In the genomic region with DNA sequence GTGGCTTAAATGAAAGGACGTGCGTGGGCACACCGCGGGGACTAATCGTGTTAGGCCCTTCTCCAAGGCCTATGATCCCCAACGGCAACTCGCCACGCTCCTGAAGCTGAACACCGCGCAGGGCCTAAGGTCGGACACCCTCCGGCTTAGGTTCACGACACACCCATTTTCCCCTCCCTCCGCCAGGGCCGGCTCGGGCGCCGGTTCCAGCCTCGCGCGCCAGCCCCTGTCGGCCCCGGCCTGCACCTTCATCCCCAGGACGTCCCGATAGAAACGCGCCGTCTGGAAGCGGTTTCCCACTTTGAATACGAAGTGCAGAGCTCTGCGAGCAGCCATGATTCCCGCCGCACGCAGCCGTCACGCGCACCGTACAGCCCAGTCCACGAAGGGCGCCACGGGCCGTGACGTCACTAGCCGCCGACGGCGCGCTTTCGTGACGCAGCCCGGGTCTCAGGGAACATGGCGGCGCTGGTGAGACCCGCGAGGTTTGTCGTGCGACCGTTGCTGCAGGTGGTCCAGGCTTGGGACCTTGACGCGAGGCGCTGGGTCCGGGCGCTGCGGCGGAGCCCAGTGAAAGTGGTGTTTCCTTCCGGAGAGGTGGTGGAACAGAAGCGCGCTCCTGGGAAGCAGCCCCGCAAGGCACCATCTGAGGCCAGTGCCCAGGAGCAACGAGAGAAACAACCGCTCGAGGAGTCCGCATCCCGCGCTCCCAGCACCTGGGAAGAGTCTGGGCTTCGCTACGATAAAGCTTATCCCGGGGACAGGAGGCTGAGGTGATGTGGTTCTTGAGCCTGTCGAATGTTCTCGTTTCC, we compare ENCODE assay signal across 1 cellular context.
TF ChIP-seq lines count a peak whose summit lies in the region.

A gene with protein sequence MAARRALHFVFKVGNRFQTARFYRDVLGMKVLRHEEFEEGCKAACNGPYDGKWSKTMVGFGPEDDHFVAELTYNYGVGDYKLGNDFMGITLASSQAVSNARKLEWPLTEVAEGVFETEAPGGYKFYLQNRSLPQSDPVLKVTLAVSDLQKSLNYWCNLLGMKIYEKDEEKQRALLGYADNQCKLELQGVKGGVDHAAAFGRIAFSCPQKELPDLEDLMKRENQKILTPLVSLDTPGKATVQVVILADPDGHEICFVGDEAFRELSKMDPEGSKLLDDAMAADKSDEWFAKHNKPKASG (minus strand): TSS at position 361 of the 812 bp plus-strand sequence. CDS start 25 bp downstream, at position 336.
A gene with protein sequence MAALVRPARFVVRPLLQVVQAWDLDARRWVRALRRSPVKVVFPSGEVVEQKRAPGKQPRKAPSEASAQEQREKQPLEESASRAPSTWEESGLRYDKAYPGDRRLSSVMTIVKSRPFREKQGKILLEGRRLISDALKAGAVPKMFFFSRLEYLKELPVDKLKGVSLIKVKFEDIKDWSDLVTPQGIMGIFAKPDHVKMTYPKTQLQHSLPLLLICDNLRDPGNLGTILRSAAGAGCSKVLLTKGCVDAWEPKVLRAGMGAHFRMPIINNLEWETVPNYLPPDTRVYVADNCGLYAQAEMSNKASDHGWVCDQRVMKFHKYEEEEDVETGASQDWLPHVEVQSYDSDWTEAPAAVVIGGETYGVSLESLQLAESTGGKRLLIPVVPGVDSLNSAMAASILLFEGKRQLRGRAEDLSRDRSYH (plus strand): TSS at position 434 of the 812 bp plus-strand sequence. CDS start 26 bp downstream, at position 460.

TF ChIP-seq in WTC11, 78 proteins besides CTCF, POLR2A, EP300 and RAD21 (continued from another document and continues in another):
- no peak for TF ChIP-seq ESRRA (CRISPR knock-in tag; IDR thresholded peaks at IDR 0.05; ENCODE audit: borderline replicate concordance)
- TF ChIP-seq, protein P1, sequence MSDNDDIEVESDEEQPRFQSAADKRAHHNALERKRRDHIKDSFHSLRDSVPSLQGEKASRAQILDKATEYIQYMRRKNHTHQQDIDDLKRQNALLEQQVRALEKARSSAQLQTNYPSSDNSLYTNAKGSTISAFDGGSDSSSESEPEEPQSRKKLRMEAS (CRISPR knock-in tag; IDR thresholded peaks at IDR 0.05) = peak; percentile 97
- TF ChIP-seq, protein P2, sequence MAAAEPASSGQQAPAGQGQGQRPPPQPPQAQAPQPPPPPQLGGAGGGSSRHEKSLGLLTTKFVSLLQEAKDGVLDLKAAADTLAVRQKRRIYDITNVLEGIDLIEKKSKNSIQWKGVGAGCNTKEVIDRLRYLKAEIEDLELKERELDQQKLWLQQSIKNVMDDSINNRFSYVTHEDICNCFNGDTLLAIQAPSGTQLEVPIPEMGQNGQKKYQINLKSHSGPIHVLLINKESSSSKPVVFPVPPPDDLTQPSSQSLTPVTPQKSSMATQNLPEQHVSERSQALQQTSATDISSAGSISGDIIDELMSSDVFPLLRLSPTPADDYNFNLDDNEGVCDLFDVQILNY (CRISPR knock-in tag; IDR thresholded peaks at IDR 0.05) = peak; percentile 97
- TF ChIP-seq, protein P3, sequence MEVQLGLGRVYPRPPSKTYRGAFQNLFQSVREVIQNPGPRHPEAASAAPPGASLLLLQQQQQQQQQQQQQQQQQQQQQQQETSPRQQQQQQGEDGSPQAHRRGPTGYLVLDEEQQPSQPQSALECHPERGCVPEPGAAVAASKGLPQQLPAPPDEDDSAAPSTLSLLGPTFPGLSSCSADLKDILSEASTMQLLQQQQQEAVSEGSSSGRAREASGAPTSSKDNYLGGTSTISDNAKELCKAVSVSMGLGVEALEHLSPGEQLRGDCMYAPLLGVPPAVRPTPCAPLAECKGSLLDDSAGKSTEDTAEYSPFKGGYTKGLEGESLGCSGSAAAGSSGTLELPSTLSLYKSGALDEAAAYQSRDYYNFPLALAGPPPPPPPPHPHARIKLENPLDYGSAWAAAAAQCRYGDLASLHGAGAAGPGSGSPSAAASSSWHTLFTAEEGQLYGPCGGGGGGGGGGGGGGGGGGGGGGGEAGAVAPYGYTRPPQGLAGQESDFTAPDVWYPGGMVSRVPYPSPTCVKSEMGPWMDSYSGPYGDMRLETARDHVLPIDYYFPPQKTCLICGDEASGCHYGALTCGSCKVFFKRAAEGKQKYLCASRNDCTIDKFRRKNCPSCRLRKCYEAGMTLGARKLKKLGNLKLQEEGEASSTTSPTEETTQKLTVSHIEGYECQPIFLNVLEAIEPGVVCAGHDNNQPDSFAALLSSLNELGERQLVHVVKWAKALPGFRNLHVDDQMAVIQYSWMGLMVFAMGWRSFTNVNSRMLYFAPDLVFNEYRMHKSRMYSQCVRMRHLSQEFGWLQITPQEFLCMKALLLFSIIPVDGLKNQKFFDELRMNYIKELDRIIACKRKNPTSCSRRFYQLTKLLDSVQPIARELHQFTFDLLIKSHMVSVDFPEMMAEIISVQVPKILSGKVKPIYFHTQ (CRISPR knock-in tag; IDR thresholded peaks at IDR 0.05) = no peak
- TF ChIP-seq, protein P4, sequence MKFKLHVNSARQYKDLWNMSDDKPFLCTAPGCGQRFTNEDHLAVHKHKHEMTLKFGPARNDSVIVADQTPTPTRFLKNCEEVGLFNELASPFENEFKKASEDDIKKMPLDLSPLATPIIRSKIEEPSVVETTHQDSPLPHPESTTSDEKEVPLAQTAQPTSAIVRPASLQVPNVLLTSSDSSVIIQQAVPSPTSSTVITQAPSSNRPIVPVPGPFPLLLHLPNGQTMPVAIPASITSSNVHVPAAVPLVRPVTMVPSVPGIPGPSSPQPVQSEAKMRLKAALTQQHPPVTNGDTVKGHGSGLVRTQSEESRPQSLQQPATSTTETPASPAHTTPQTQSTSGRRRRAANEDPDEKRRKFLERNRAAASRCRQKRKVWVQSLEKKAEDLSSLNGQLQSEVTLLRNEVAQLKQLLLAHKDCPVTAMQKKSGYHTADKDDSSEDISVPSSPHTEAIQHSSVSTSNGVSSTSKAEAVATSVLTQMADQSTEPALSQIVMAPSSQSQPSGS (CRISPR knock-in tag; IDR thresholded peaks at IDR 0.05; ENCODE audit: borderline replicate concordance, low read depth) = no peak
- no peak for TF ChIP-seq TEAD4 (CRISPR knock-in tag; IDR thresholded peaks at IDR 0.05)
- TF ChIP-seq, protein P5, sequence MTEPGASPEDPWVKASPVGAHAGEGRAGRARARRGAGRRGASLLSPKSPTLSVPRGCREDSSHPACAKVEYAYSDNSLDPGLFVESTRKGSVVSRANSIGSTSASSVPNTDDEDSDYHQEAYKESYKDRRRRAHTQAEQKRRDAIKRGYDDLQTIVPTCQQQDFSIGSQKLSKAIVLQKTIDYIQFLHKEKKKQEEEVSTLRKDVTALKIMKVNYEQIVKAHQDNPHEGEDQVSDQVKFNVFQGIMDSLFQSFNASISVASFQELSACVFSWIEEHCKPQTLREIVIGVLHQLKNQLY (CRISPR knock-in tag; IDR thresholded peaks at IDR 0.05) = 0 out of 2 replicates have a peak, but pooled peaks have one; percentile 72
- no peak for TF ChIP-seq ZNF263 (CRISPR knock-in tag; IDR thresholded peaks at IDR 0.05; ENCODE audit: low read depth)
- TF ChIP-seq PRRX2 (CRISPR knock-in tag; IDR thresholded peaks at IDR 0.05) = no peak
- no peak for TF ChIP-seq HMGA2 (CRISPR knock-in tag; IDR thresholded peaks at IDR 0.05)
- no peak for TF ChIP-seq NR1H2 (CRISPR knock-in tag; IDR thresholded peaks at IDR 0.05)
- TF ChIP-seq FOXK1 (CRISPR knock-in tag; IDR thresholded peaks at IDR 0.05) = peak; percentile 99
- TF ChIP-seq, protein P6, sequence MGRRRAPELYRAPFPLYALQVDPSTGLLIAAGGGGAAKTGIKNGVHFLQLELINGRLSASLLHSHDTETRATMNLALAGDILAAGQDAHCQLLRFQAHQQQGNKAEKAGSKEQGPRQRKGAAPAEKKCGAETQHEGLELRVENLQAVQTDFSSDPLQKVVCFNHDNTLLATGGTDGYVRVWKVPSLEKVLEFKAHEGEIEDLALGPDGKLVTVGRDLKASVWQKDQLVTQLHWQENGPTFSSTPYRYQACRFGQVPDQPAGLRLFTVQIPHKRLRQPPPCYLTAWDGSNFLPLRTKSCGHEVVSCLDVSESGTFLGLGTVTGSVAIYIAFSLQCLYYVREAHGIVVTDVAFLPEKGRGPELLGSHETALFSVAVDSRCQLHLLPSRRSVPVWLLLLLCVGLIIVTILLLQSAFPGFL (CRISPR knock-in tag; IDR thresholded peaks at IDR 0.05; ENCODE audit: borderline replicate concordance) = no peak
- no peak for TF ChIP-seq ZNF423 (CRISPR knock-in tag; IDR thresholded peaks at IDR 0.05)
- no peak for TF ChIP-seq SOX15 (CRISPR knock-in tag; IDR thresholded peaks at IDR 0.05)
- TF ChIP-seq, protein P7, sequence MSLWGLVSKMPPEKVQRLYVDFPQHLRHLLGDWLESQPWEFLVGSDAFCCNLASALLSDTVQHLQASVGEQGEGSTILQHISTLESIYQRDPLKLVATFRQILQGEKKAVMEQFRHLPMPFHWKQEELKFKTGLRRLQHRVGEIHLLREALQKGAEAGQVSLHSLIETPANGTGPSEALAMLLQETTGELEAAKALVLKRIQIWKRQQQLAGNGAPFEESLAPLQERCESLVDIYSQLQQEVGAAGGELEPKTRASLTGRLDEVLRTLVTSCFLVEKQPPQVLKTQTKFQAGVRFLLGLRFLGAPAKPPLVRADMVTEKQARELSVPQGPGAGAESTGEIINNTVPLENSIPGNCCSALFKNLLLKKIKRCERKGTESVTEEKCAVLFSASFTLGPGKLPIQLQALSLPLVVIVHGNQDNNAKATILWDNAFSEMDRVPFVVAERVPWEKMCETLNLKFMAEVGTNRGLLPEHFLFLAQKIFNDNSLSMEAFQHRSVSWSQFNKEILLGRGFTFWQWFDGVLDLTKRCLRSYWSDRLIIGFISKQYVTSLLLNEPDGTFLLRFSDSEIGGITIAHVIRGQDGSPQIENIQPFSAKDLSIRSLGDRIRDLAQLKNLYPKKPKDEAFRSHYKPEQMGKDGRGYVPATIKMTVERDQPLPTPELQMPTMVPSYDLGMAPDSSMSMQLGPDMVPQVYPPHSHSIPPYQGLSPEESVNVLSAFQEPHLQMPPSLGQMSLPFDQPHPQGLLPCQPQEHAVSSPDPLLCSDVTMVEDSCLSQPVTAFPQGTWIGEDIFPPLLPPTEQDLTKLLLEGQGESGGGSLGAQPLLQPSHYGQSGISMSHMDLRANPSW (CRISPR knock-in tag; conservative IDR thresholded peaks at IDR 0.05; ENCODE audit: low read depth) = no peak
- TF ChIP-seq, protein P8, sequence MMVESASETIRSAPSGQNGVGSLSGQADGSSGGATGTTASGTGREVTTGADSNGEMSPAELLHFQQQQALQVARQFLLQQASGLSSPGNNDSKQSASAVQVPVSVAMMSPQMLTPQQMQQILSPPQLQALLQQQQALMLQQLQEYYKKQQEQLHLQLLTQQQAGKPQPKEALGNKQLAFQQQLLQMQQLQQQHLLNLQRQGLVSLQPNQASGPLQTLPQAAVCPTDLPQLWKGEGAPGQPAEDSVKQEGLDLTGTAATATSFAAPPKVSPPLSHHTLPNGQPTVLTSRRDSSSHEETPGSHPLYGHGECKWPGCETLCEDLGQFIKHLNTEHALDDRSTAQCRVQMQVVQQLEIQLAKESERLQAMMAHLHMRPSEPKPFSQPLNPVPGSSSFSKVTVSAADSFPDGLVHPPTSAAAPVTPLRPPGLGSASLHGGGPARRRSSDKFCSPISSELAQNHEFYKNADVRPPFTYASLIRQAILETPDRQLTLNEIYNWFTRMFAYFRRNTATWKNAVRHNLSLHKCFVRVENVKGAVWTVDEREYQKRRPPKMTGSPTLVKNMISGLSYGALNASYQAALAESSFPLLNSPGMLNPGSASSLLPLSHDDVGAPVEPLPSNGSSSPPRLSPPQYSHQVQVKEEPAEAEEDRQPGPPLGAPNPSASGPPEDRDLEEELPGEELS (CRISPR knock-in tag; IDR thresholded peaks at IDR 0.05) = peak; percentile 87
- TF ChIP-seq GTF2I (CRISPR knock-in tag; conservative IDR thresholded peaks at IDR 0.05) = no peak
- TF ChIP-seq, protein P9, sequence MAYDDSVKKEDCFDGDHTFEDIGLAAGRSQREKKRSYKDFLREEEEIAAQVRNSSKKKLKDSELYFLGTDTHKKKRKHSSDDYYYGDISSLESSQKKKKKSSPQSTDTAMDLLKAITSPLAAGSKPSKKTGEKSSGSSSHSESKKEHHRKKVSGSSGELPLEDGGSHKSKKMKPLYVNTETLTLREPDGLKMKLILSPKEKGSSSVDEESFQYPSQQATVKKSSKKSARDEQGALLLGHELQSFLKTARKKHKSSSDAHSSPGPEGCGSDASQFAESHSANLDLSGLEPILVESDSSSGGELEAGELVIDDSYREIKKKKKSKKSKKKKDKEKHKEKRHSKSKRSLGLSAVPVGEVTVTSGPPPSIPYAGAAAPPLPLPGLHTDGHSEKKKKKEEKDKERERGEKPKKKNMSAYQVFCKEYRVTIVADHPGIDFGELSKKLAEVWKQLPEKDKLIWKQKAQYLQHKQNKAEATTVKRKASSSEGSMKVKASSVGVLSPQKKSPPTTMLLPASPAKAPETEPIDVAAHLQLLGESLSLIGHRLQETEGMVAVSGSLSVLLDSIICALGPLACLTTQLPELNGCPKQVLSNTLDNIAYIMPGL (CRISPR knock-in tag; IDR thresholded peaks at IDR 0.05) = peak; percentile 95
- TF ChIP-seq ZNF317 (CRISPR knock-in tag; IDR thresholded peaks at IDR 0.05; ENCODE audit: borderline replicate concordance, low read depth) = no peak
- TF ChIP-seq, protein P10, sequence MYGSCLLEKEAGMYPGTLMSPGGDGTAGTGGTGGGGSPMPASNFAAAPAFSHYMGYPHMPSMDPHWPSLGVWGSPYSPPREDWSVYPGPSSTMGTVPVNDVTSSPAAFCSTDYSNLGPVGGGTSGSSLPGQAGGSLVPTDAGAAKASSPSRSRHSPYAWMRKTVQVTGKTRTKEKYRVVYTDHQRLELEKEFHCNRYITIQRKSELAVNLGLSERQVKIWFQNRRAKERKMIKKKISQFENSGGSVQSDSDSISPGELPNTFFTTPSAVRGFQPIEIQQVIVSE (CRISPR knock-in tag; IDR thresholded peaks at IDR 0.05; ENCODE audit: borderline replicate concordance) = no peak
- peak; percentile 51; the same call in 1 of the 2 replicates for TF ChIP-seq GABPB1 (CRISPR knock-in tag; IDR thresholded peaks at IDR 0.05)
- no peak for TF ChIP-seq KAT7 (CRISPR knock-in tag; IDR thresholded peaks at IDR 0.05; ENCODE audit: borderline replicate concordance)
- TF ChIP-seq, protein P11, sequence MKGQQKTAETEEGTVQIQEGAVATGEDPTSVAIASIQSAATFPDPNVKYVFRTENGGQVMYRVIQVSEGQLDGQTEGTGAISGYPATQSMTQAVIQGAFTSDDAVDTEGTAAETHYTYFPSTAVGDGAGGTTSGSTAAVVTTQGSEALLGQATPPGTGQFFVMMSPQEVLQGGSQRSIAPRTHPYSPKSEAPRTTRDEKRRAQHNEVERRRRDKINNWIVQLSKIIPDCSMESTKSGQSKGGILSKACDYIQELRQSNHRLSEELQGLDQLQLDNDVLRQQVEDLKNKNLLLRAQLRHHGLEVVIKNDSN (CRISPR knock-in tag; IDR thresholded peaks at IDR 0.05) = peak; percentile 69; the same call in 1 of the 2 replicates
- TF ChIP-seq ETV6 (CRISPR knock-in tag; IDR thresholded peaks at IDR 0.05) = peak; percentile 82; the same call in 1 of the 2 replicates
- TF ChIP-seq, protein P12, sequence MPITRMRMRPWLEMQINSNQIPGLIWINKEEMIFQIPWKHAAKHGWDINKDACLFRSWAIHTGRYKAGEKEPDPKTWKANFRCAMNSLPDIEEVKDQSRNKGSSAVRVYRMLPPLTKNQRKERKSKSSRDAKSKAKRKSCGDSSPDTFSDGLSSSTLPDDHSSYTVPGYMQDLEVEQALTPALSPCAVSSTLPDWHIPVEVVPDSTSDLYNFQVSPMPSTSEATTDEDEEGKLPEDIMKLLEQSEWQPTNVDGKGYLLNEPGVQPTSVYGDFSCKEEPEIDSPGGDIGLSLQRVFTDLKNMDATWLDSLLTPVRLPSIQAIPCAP (CRISPR knock-in tag; IDR thresholded peaks at IDR 0.05) = peak; percentile 52; the same call in 1 of the 2 replicates
- TF ChIP-seq ATF1 (CRISPR knock-in tag; IDR thresholded peaks at IDR 0.05) = peak; percentile 100; the same call in 1 of the 2 replicates
- TF ChIP-seq, protein P13, sequence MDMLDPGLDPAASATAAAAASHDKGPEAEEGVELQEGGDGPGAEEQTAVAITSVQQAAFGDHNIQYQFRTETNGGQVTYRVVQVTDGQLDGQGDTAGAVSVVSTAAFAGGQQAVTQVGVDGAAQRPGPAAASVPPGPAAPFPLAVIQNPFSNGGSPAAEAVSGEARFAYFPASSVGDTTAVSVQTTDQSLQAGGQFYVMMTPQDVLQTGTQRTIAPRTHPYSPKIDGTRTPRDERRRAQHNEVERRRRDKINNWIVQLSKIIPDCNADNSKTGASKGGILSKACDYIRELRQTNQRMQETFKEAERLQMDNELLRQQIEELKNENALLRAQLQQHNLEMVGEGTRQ (CRISPR knock-in tag; IDR thresholded peaks at IDR 0.05) = peak; percentile 82
- TF ChIP-seq OVOL2 (CRISPR knock-in tag; IDR thresholded peaks at IDR 0.05; ENCODE audit: borderline replicate concordance) = no peak
